9 cellular contexts compared by ENCODE assay signal in the genomic region with DNA sequence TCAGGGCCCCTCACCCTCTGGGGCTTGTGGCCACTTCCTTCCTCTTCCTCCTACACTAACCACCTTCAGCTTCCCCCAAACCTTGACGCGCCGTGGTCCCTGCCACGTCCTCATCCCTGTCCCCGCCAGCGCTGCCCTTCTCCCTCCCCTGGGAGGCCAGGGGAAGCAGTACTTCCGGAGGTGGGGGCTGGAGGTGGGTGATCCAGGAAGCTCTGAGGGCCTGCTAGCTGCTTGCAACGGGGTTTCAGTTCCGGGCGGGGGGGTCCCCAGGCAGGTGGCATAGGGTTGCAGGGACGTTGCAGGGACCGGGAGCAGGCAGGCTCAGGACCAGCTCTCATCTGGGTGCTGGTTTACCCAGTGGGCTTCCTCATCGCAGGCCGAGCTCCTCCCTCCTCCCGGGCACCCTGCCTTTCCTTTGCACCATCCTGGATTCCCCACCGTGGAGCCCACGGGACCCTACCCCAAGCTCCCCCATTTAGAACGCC.
DNase-seq lines count a peak whose midpoint lies in the region; ATAC-seq and TF ChIP-seq lines count a peak whose summit lies in the region.
"Had no signal": no experiment of that assay in that cellular context is flagged by ENCODE, and none has a peak within 500 bp of the region (broad histone marks: within the 10 kb centered on the region; RNA-seq: fewer than 3 reads in every experiment).

No MANE protein-coding gene starts in this region.

- CTCF ChIA-PET in activated CD4-positive, alpha-beta memory T cell treated with anti-CD3 and anti-CD28 coated beads for 36 hours (lab: Charles Lee), result interaction anchor here (0.8 to 1.3 kb wide), 3 partner anchors 13 to 95 kb away, joined by 4 read pairs; no protein-coding TSS in a partner anchor

- peaks cover 83 to 100% (median 99%) of the 10 kb centered on the region in 11 experiments for H4K20me1 ChIP-seq in BLaER1 treated with 17β-estradiol and CSF1 and Interleukin-3, amounts not matched to agents 10 nM and 100 nM
- peaks cover 44% of the 10 kb centered on the region for H4K20me1 ChIP-seq in neural progenitor cell (ENCODE audit: low read depth)

- H3F3A ChIP-seq in neural progenitor cell (ENCODE audit: low read depth), result no peaks in the 10 kb centered on the region

- H3K4me1 ChIP-seq in BLaER1 treated with 17β-estradiol and CSF1 and Interleukin-3, amounts not matched to agents 10 nM and 100 nM, result peaks cover 80 to 100% (median 97%) of the 10 kb centered on the region in 10 experiments
- no peaks in the 10 kb centered on the region for H3K4me1 ChIP-seq in neural progenitor cell

- no peaks in the 10 kb centered on the region for H3K27me3 Mint-ChIP-seq in activated CD4-positive, alpha-beta memory T cell treated with anti-CD3 and anti-CD28 coated beads for 36 hours
- peaks cover 5% of the 10 kb centered on the region for H3K27me3 Mint-ChIP-seq in neural progenitor cell (ENCODE audit: insufficient read depth, low read depth)

- no peak overlapping the region for H2AFZ ChIP-seq in neural progenitor cell (replicated peaks)

- H3K4me3 Mint-ChIP-seq in activated CD4-positive, alpha-beta memory T cell treated with anti-CD3 and anti-CD28 coated beads for 36 hours, result peak overlapping the region; percentile 71
- H3K4me3 Mint-ChIP-seq in neural progenitor cell, result no peak overlapping the region

- peaks cover 54% of the 10 kb centered on the region for H3K4me1 Mint-ChIP-seq in activated CD4-positive, alpha-beta memory T cell treated with anti-CD3 and anti-CD28 coated beads for 36 hours (ENCODE audit: low read depth)
- H3K4me1 Mint-ChIP-seq in neural progenitor cell, result no peaks in the 10 kb centered on the region

- ATAC-seq in HG02678 (IDR thresholded peaks at IDR 0.05; ENCODE audit: unreplicated experiment), result peak; percentile 30
- peak; percentile 9 for ATAC-seq in left colon

- peak; percentile 84 for DNase-seq in activated CD4-positive, alpha-beta memory T cell treated with anti-CD3 and anti-CD28 coated beads for 36 hours
- DNase-seq in left colon (no peak), DMS53 treated with DMSO at 0.1 percent for 48 hours (lab: John Stamatoyannopoulos, UW; ENCODE audit: unreplicated experiment) (no peak), neural progenitor cell (ENCODE audit: low spot score) (no peak), NCI-H2029 treated with DMSO at 0.1 percent for 48 hours (lab: John Stamatoyannopoulos, UW) (no peak), NCI-H2227 treated with DMSO at 0.1 percent for 48 hours (lab: John Stamatoyannopoulos, UW) (no peak)

- H3K27me3 ChIP-seq in BLaER1 treated with 17β-estradiol and CSF1 and Interleukin-3, amounts not matched to agents 10 nM and 100 nM, result peaks cover 0 to 5% (median 0%) of the 10 kb centered on the region in 11 experiments; a peak in 1 of 22 replicates
- H3K27me3 ChIP-seq in neural progenitor cell, result no peaks in the 10 kb centered on the region

- peaks cover 7 to 14% (median 12%) of the 10 kb centered on the region in 11 experiments for H3K9me3 ChIP-seq in BLaER1 treated with 17β-estradiol and CSF1 and Interleukin-3, amounts not matched to agents 10 nM and 100 nM (replicated peaks in 1 of 11)
- H3K9me3 ChIP-seq in neural progenitor cell (ENCODE audit: low read depth), result no peaks in the 10 kb centered on the region

- intact Hi-C loops in activated CD4-positive, alpha-beta memory T cell treated with anti-CD3 and anti-CD28 coated beads for 36 hours (cut with micrococcal nuclease), result loop anchor here (10.0 kb wide), 2 partner anchors 331 to 1021 kb away; a partner anchor contains a TSS
- intact Hi-C loops in left colon (cut with DNase I, micrococcal nuclease), result no loop called here

- peak overlapping the region; percentile 30 to 75 (median 57); a peak in 20 of 22 replicates for H3K9ac ChIP-seq in BLaER1 treated with 17β-estradiol and CSF1 and Interleukin-3, amounts not matched to agents 10 nM and 100 nM
- H3K9ac ChIP-seq in neural progenitor cell, result no peak overlapping the region

- peaks cover 11% of the 10 kb centered on the region for H3K9me3 Mint-ChIP-seq in activated CD4-positive, alpha-beta memory T cell treated with anti-CD3 and anti-CD28 coated beads for 36 hours
- H3K9me3 Mint-ChIP-seq in neural progenitor cell, result peaks cover 6% of the 10 kb centered on the region

- no peak for TF ChIP-seq CTCF in neural progenitor cell (IDR thresholded peaks at IDR 0.05)

- H3K4me2 ChIP-seq in BLaER1 treated with 17β-estradiol and CSF1 and Interleukin-3, amounts not matched to agents 10 nM and 100 nM, result peak overlapping the region; percentile 91 to 100 (median 97)
- H3K4me2 ChIP-seq in neural progenitor cell, result no peak overlapping the region

- H3K27ac ChIP-seq in BLaER1 treated with 17β-estradiol and CSF1 and Interleukin-3, amounts not matched to agents 10 nM and 100 nM, result peak overlapping the region in 10 of 11 experiments; percentile 60 to 83 (median 70); a peak in 20 of 22 replicates
- no peak overlapping the region for H3K27ac ChIP-seq in neural progenitor cell
- H3K27ac ChIP-seq: C4-2B had no signal

- peak overlapping the region; percentile 2 to 63 (median 46); a peak in 18 of 20 replicates for H3K4me3 ChIP-seq in BLaER1 treated with 17β-estradiol and CSF1 and Interleukin-3, amounts not matched to agents 10 nM and 100 nM
- no peak overlapping the region for H3K4me3 ChIP-seq in neural progenitor cell

- POLR2A ChIA-PET in activated CD4-positive, alpha-beta memory T cell treated with anti-CD3 and anti-CD28 coated beads for 36 hours (lab: Charles Lee), result interaction anchor here (0.8 to 1.3 kb wide), 3 partner anchors 10 to 231 kb away, joined by 3 to 10 read pairs (median 3); no protein-coding TSS in a partner anchor

- H3K36me3 ChIP-seq in BLaER1 treated with 17β-estradiol and CSF1 and Interleukin-3, amounts not matched to agents 10 nM and 100 nM, result peaks cover 6 to 30% (median 9%) of the 10 kb centered on the region in 11 experiments; a peak in 17 of 22 replicates
- no peaks in the 10 kb centered on the region for H3K36me3 ChIP-seq in neural progenitor cell

- H3K36me3 Mint-ChIP-seq in activated CD4-positive, alpha-beta memory T cell treated with anti-CD3 and anti-CD28 coated beads for 36 hours, result peaks cover 4% of the 10 kb centered on the region
- H3K36me3 Mint-ChIP-seq in neural progenitor cell, result no peaks in the 10 kb centered on the region

- H3K27ac Mint-ChIP-seq in activated CD4-positive, alpha-beta memory T cell treated with anti-CD3 and anti-CD28 coated beads for 36 hours, result peak overlapping the region; percentile 93
- H3K27ac Mint-ChIP-seq in neural progenitor cell, result no peak overlapping the region

- peaks cover 71% of the 10 kb centered on the region for H3K79me2 ChIP-seq in neural progenitor cell (ENCODE audit: low read depth)
